In the genomic region with DNA sequence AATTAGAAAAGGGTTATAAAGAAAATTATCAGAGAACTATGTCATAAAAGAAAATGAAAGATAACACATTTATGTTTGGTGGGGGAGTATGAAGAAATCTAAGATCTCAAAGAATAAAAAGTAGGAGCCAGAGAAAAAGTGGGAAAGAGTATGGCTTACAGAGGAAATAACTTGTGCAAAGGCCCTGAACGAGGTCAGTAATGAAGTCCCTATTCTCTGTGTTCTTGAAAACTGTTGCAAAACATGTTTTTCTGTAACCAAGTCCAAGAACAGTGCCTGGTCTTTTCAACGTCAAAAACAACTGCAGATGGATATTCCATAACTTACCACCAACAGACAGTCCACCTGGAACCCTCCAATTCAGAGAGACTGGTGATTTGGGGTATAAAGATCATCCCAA, we compare ENCODE assay signal across 25 cellular contexts.
A peak's percentile ranks its signal among the peaks of the same experiment; 100 is the strongest.
DNase-seq lines count a peak whose midpoint lies in the region; ATAC-seq and TF ChIP-seq lines count a peak whose summit lies in the region.
"Had no signal": no experiment of that assay in that cellular context is flagged by ENCODE, and none has a peak within 500 bp of the region (broad histone marks: within the 10 kb centered on the region; RNA-seq: fewer than 3 reads in every experiment).

No MANE protein-coding gene starts in this region.

- DNase-seq in Right ventricle myocardium superior, result no peak
- DNase-seq in cardiac septum (ENCODE audit: low spot score), result no peak
- no peak for DNase-seq in left ventricle myocardium superior
- DNase-seq in right atrium auricular region (ENCODE audit: low spot score), result no peak
- DNase-seq in right cardiac atrium, result no peak
- DNase-seq in gastrocnemius medialis, result no peak
- no peak for DNase-seq in NCI-H2029 treated with DMSO at 0.1 percent for 48 hours (lab: John Stamatoyannopoulos, UW)
- DNase-seq: 8988T; ACHN; BE2C; C1 segment of cervical spinal cord; CD4-positive, alpha-beta memory T cell; CD4-positive, CD25-positive, alpha-beta regulatory T cell; CD8-positive, alpha-beta memory T cell; COR-L47; DMS 273 treated with DMSO at 0.1 percent for 48 hours; DMS153; DMS53; DMS79; DND-41; EL; GDM1 had no signal

- TF ChIP-seq POLR2A in gastrocnemius medialis (IDR thresholded peaks at IDR 0.05), result no peak

- WGBS in right cardiac atrium, result 51% methylated on average over 2 of the region's 2 CpGs

- H3K4me1 ChIP-seq in right atrium auricular region (no peaks in the 10 kb centered on the region), right cardiac atrium (ENCODE audit: control insufficient read depth, insufficient read depth, low read length) (no peaks in the 10 kb centered on the region), gastrocnemius medialis (no peaks in the 10 kb centered on the region)
- H3K4me1 ChIP-seq: BE2C, BLaER1 had no signal

- intact Hi-C loops in Right ventricle myocardium superior (cut with DNase I) (no loop called here), cardiac septum (cut with DNase I) (no loop called here), left ventricle myocardium superior (cut with micrococcal nuclease) (no loop called here), right cardiac atrium (cut with DNase I) (no loop called here), gastrocnemius medialis (cut with DNase I; ENCODE audit: low total_unique reads) (no loop called here)

- H3K27ac ChIP-seq in right atrium auricular region (peak overlapping the region in 1 of 2 donors; percentile 37), right cardiac atrium (ENCODE audit: low read length) (peak overlapping the region; percentile 45), gastrocnemius medialis (peak overlapping the region in 1 of 4 donors; percentile 5)
- H3K27ac ChIP-seq: BLaER1 had no signal

- no peak for TF ChIP-seq CTCF in right atrium auricular region (IDR thresholded peaks at IDR 0.05)
- TF ChIP-seq CTCF in gastrocnemius medialis (IDR thresholded peaks at IDR 0.05 in 4 of 5, conservative IDR thresholded peaks at IDR 0.05 in 1 of 5), result no peak

- ATAC-seq in Right ventricle myocardium superior (ENCODE audit: poor library complexity) (peak; percentile 53), left ventricle myocardium superior (peak; percentile 52), right cardiac atrium (peak in 1 of 2 donors; percentile 29), gastrocnemius medialis (peak; percentile 26 to 60), HG03025 (IDR thresholded peaks at IDR 0.05; ENCODE audit: low FRiP score, unreplicated experiment) (no peak)
- ATAC-seq: GM12878 had no signal

- H3K36me3 ChIP-seq in right atrium auricular region (no peaks in the 10 kb centered on the region), gastrocnemius medialis (no peaks in the 10 kb centered on the region)
- H3K36me3 ChIP-seq: BE2C, BLaER1 had no signal

- H3K4me3 ChIP-seq in right atrium auricular region (no peak overlapping the region), right cardiac atrium (ENCODE audit: low read length) (no peak overlapping the region), gastrocnemius medialis (no peak overlapping the region)
- H3K4me3 ChIP-seq: BLaER1, GM12878 had no signal

- H3K9me3 ChIP-seq in right atrium auricular region (no peaks in the 10 kb centered on the region), right cardiac atrium (ENCODE audit: control insufficient read depth, low read length) (no peaks in the 10 kb centered on the region), gastrocnemius medialis (no peaks in the 10 kb centered on the region)
- H3K9me3 ChIP-seq: BE2C, BLaER1 had no signal

- H3K27me3 ChIP-seq in right atrium auricular region, result no peaks in the 10 kb centered on the region
- no peaks in the 10 kb centered on the region for H3K27me3 ChIP-seq in right cardiac atrium (ENCODE audit: control insufficient read depth, insufficient read depth)
- H3K27me3 ChIP-seq in gastrocnemius medialis, result no peaks in the 10 kb centered on the region
- H3K27me3 ChIP-seq: BE2C, BLaER1 had no signal

- in situ Hi-C loops in gastrocnemius medialis (cut with MboI; ENCODE audit: low sequenced_read_pairs in 4 of 4), result no loop called here
